25 cellular contexts compared by ENCODE assay signal in the genomic region with DNA sequence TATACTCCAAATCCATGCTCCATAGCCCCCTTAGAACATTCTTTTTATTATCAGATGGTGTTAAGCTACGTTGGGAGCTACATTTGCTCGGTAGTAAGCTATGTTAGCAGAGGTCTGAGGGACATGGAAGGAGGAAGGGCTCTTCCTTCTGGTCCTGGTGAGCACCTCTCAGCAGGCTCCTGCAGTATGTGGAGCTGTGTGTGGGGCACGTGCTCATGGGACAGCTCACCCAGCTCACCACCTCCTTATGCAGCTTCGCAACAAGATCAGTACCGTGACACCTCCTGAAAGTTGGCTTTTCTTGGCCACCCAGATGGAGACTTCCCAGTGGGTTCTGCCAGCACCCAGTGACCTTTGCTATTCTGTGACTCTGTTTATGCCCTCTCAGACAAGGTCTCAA.
DNase-seq lines count a peak whose midpoint lies in the region; ATAC-seq and TF ChIP-seq lines count a peak whose summit lies in the region.
"Had no signal": no experiment of that assay in that cellular context is flagged by ENCODE, and none has a peak within 500 bp of the region (broad histone marks: within the 10 kb centered on the region; RNA-seq: fewer than 3 reads in every experiment).

No MANE protein-coding gene starts in this region.

- no peak overlapping the region for H3K4me3 ChIP-seq in osteoblast (ENCODE audit: insufficient read depth, low read length)
- H3K4me3 ChIP-seq: BLaER1 treated with 17β-estradiol and CSF1 and Interleukin-3, amounts not matched to agents 10 nM and 100 nM; MG63; PC-9; SJCRH30 had no signal

- H3K4me3 Mint-ChIP-seq in WTC11, result no peak overlapping the region
- H3K4me3 Mint-ChIP-seq in activated naive CD4-positive, alpha-beta T cell treated with anti-CD3 and anti-CD28 coated beads for 36 hours, result no peak overlapping the region
- no peak overlapping the region for H3K4me3 Mint-ChIP-seq in activated CD4-positive, alpha-beta T cell treated with anti-CD3 and anti-CD28 coated beads, Interleukin-2, amount 10 ng/mL, durations not matched to agents 7 days and 5 days
- H3K4me3 Mint-ChIP-seq: CD4-positive, alpha-beta memory T cell had no signal

- no peak overlapping the region for H3K27ac ChIP-seq in osteoblast (ENCODE audit: low read depth, low read length)
- H3K27ac ChIP-seq: BLaER1 treated with 17β-estradiol and CSF1 and Interleukin-3, amounts not matched to agents 10 nM and 100 nM; PC-9; SJCRH30 had no signal

- H3K36me3 Mint-ChIP-seq in WTC11, result no peaks in the 10 kb centered on the region
- no peaks in the 10 kb centered on the region for H3K36me3 Mint-ChIP-seq in activated naive CD4-positive, alpha-beta T cell treated with anti-CD3 and anti-CD28 coated beads for 36 hours (ENCODE audit: low read depth)
- no peaks in the 10 kb centered on the region for H3K36me3 Mint-ChIP-seq in activated CD4-positive, alpha-beta T cell treated with anti-CD3 and anti-CD28 coated beads, Interleukin-2, amount 10 ng/mL, durations not matched to agents 7 days and 5 days (ENCODE audit: low read depth)
- H3K36me3 Mint-ChIP-seq: CD4-positive, alpha-beta memory T cell had no signal

- no peaks in the 10 kb centered on the region for H3K27me3 ChIP-seq in osteoblast (ENCODE audit: insufficient read depth, low read length)
- H3K27me3 ChIP-seq: BLaER1 treated with 17β-estradiol and CSF1 and Interleukin-3, amounts not matched to agents 10 nM and 100 nM; MG63; SJCRH30 had no signal

- TF ChIP-seq CTCF in WTC11 (IDR thresholded peaks at IDR 0.05) (no peak), osteoblast (IDR thresholded peaks at IDR 0.05; ENCODE audit: extremely low read depth, low read depth, low read length) (no peak)

- POLR2A ChIA-PET in WTC11 (lab: Charles Lee), result no interaction called here
- POLR2A ChIA-PET in activated CD4-positive, alpha-beta T cell treated with anti-CD3 and anti-CD28 coated beads, Interleukin-2, amount 10 ng/mL, durations not matched to agents 7 days and 5 days (lab: Charles Lee), result no interaction called here

- H3K27me3 Mint-ChIP-seq in WTC11 (ENCODE audit: low read depth), result no peaks in the 10 kb centered on the region
- no peaks in the 10 kb centered on the region for H3K27me3 Mint-ChIP-seq in activated naive CD4-positive, alpha-beta T cell treated with anti-CD3 and anti-CD28 coated beads for 36 hours (ENCODE audit: low read depth)
- H3K27me3 Mint-ChIP-seq in activated CD4-positive, alpha-beta T cell treated with anti-CD3 and anti-CD28 coated beads, Interleukin-2, amount 10 ng/mL, durations not matched to agents 7 days and 5 days, result no peaks in the 10 kb centered on the region
- H3K27me3 Mint-ChIP-seq: CD4-positive, alpha-beta memory T cell had no signal

- H3K4me1 Mint-ChIP-seq in WTC11, result no peaks in the 10 kb centered on the region
- no peaks in the 10 kb centered on the region for H3K4me1 Mint-ChIP-seq in activated naive CD4-positive, alpha-beta T cell treated with anti-CD3 and anti-CD28 coated beads for 36 hours (ENCODE audit: low read depth)
- no peaks in the 10 kb centered on the region for H3K4me1 Mint-ChIP-seq in activated CD4-positive, alpha-beta T cell treated with anti-CD3 and anti-CD28 coated beads, Interleukin-2, amount 10 ng/mL, durations not matched to agents 7 days and 5 days
- H3K4me1 Mint-ChIP-seq: CD4-positive, alpha-beta memory T cell had no signal

- no peaks in the 10 kb centered on the region for H4K20me1 ChIP-seq in osteoblast (ENCODE audit: insufficient read depth, low read length)
- H4K20me1 ChIP-seq: BLaER1 treated with 17β-estradiol and CSF1 and Interleukin-3, amounts not matched to agents 10 nM and 100 nM had no signal

- DNase-seq in Daoy (ENCODE audit: low read depth) (peak; percentile 64), HuH-7 (ENCODE audit: low spot score) (peak; percentile 5), WTC11 (ENCODE audit: low spot score) (no peak), osteoblast (ENCODE audit: insufficient read length, low spot score, missing footprints) (peak; percentile 43)
- no peak for DNase-seq in activated naive CD4-positive, alpha-beta T cell treated with anti-CD3 and anti-CD28 coated beads for 36 hours
- no peak for DNase-seq in activated CD4-positive, alpha-beta T cell treated with anti-CD3 and anti-CD28 coated beads, Interleukin-2, amount 10 ng/mL, durations not matched to agents 7 days and 5 days
- DNase-seq: AML-193; CD4-positive, alpha-beta memory T cell; COR-L47; DMS 273 treated with DMSO at 0.1 percent for 48 hours; DMS79; GF-D8; KG1; MG63; NCI-H2029; NCI-H446; NCI-H524 treated with DMSO at 0.1 percent for 48 hours; NCI-H774; NK-92 treated with Interleukin-12 subunit alpha and Interleukin-12 subunit beta, amount 100 ng/mL, for 24 hours; PC-9; SJCRH30; T-helper 2 cell had no signal

- peak; percentile 47 for ATAC-seq in WTC11
- ATAC-seq in GM18858 (IDR thresholded peaks at IDR 0.05; ENCODE audit: unreplicated experiment), result no peak
- no peak for ATAC-seq in GM19328 (IDR thresholded peaks at IDR 0.05; ENCODE audit: unreplicated experiment)

- peaks cover 9% of the 10 kb centered on the region for H3K9me3 Mint-ChIP-seq in WTC11
- peaks cover 4% of the 10 kb centered on the region for H3K9me3 Mint-ChIP-seq in activated naive CD4-positive, alpha-beta T cell treated with anti-CD3 and anti-CD28 coated beads for 36 hours
- peaks cover 3% of the 10 kb centered on the region for H3K9me3 Mint-ChIP-seq in activated CD4-positive, alpha-beta T cell treated with anti-CD3 and anti-CD28 coated beads, Interleukin-2, amount 10 ng/mL, durations not matched to agents 7 days and 5 days

- no peaks in the 10 kb centered on the region for H3K79me2 ChIP-seq in osteoblast (ENCODE audit: insufficient read depth, low read length)

- no peaks in the 10 kb centered on the region for H3K36me3 ChIP-seq in osteoblast (ENCODE audit: insufficient read depth, low read length)
- H3K36me3 ChIP-seq: BLaER1 treated with 17β-estradiol and CSF1 and Interleukin-3, amounts not matched to agents 10 nM and 100 nM; MG63; SJCRH30 had no signal

- intact Hi-C loops in activated naive CD4-positive, alpha-beta T cell treated with anti-CD3 and anti-CD28 coated beads for 36 hours (cut with micrococcal nuclease), result no loop called here

- no peak overlapping the region for H2AFZ ChIP-seq in osteoblast (ENCODE audit: low read length)
- H2AFZ ChIP-seq: PC-9 had no signal

- H3K4me1 ChIP-seq in osteoblast (ENCODE audit: insufficient read depth, low read length), result no peaks in the 10 kb centered on the region
- H3K4me1 ChIP-seq: BLaER1 treated with 17β-estradiol and CSF1 and Interleukin-3, amounts not matched to agents 10 nM and 100 nM; SJCRH30 had no signal

- no peak overlapping the region for H3K4me2 ChIP-seq in osteoblast (ENCODE audit: insufficient read depth, low read length)
- H3K4me2 ChIP-seq: BLaER1 treated with 17β-estradiol and CSF1 and Interleukin-3, amounts not matched to agents 10 nM and 100 nM; PC-9 had no signal

- H3K27ac Mint-ChIP-seq in WTC11, result no peak overlapping the region
- no peak overlapping the region for H3K27ac Mint-ChIP-seq in activated naive CD4-positive, alpha-beta T cell treated with anti-CD3 and anti-CD28 coated beads for 36 hours
- no peak overlapping the region for H3K27ac Mint-ChIP-seq in activated CD4-positive, alpha-beta T cell treated with anti-CD3 and anti-CD28 coated beads, Interleukin-2, amount 10 ng/mL, durations not matched to agents 7 days and 5 days
- H3K27ac Mint-ChIP-seq: CD4-positive, alpha-beta memory T cell had no signal

- CTCF ChIA-PET in WTC11 (lab: Charles Lee), result interaction anchor here (0.6 to 1.0 kb wide), 2 partner anchors 265 to 1757 kb away, joined by 3 read pairs; no protein-coding TSS in a partner anchor
- CTCF ChIA-PET in activated naive CD4-positive, alpha-beta T cell treated with anti-CD3 and anti-CD28 coated beads for 36 hours (lab: Charles Lee), result no interaction called here
- CTCF ChIA-PET in activated CD4-positive, alpha-beta T cell treated with anti-CD3 and anti-CD28 coated beads, Interleukin-2, amount 10 ng/mL, durations not matched to agents 7 days and 5 days (lab: Charles Lee), result no interaction called here

- H3K9me3 ChIP-seq in osteoblast (ENCODE audit: low read depth, low read length), result no peaks in the 10 kb centered on the region
- H3K9me3 ChIP-seq: MG63, SJCRH30 had no signal

TF ChIP-seq in WTC11, 78 proteins besides CTCF, POLR2A, EP300 and RAD21 (continues in another document):
- no peak for TF ChIP-seq NR3C1 (CRISPR knock-in tag; conservative IDR thresholded peaks at IDR 0.05; ENCODE audit: low read depth)
- no peak for TF ChIP-seq ZNF416 (CRISPR knock-in tag; IDR thresholded peaks at IDR 0.05)
- no peak for TF ChIP-seq ZNF423 (CRISPR knock-in tag; IDR thresholded peaks at IDR 0.05)
- no peak for TF ChIP-seq GTF2I (CRISPR knock-in tag; conservative IDR thresholded peaks at IDR 0.05)
- no peak for TF ChIP-seq PRRX2 (CRISPR knock-in tag; IDR thresholded peaks at IDR 0.05)
- TF ChIP-seq, protein P1, sequence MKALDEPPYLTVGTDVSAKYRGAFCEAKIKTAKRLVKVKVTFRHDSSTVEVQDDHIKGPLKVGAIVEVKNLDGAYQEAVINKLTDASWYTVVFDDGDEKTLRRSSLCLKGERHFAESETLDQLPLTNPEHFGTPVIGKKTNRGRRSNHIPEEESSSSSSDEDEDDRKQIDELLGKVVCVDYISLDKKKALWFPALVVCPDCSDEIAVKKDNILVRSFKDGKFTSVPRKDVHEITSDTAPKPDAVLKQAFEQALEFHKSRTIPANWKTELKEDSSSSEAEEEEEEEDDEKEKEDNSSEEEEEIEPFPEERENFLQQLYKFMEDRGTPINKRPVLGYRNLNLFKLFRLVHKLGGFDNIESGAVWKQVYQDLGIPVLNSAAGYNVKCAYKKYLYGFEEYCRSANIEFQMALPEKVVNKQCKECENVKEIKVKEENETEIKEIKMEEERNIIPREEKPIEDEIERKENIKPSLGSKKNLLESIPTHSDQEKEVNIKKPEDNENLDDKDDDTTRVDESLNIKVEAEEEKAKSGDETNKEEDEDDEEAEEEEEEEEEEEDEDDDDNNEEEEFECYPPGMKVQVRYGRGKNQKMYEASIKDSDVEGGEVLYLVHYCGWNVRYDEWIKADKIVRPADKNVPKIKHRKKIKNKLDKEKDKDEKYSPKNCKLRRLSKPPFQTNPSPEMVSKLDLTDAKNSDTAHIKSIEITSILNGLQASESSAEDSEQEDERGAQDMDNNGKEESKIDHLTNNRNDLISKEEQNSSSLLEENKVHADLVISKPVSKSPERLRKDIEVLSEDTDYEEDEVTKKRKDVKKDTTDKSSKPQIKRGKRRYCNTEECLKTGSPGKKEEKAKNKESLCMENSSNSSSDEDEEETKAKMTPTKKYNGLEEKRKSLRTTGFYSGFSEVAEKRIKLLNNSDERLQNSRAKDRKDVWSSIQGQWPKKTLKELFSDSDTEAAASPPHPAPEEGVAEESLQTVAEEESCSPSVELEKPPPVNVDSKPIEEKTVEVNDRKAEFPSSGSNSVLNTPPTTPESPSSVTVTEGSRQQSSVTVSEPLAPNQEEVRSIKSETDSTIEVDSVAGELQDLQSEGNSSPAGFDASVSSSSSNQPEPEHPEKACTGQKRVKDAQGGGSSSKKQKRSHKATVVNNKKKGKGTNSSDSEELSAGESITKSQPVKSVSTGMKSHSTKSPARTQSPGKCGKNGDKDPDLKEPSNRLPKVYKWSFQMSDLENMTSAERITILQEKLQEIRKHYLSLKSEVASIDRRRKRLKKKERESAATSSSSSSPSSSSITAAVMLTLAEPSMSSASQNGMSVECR (CRISPR knock-in tag; IDR thresholded peaks at IDR 0.05; ENCODE audit: borderline replicate concordance), result no peak
- no peak for TF ChIP-seq RORB (CRISPR knock-in tag; IDR thresholded peaks at IDR 0.05)

Comparison
In these comparisons a context has a peak if more than half of its experiments do, and no peak if none do; other contexts are left out.
1. DNase-seq: peak in Daoy (single experiment), HuH-7 (single experiment) and osteoblast (single experiment); none in WTC11 (single experiment), activated naive CD4-positive, alpha-beta T cell treated with anti-CD3 and anti-CD28 coated beads for 36 hours (single experiment) and activated CD4-positive, alpha-beta T cell treated with anti-CD3 and anti-CD28 coated beads, Interleukin-2, amount 10 ng/mL, durations not matched to agents 7 days and 5 days (single experiment).